1 cellular context compared by ENCODE assay signal in genomic region chr13:113423225-113424170, GRCh38.
TF ChIP-seq lines count a peak whose summit lies in the region.

No MANE protein-coding gene starts in this region.

TF ChIP-seq in H1, 55 proteins besides CTCF, POLR2A, EP300 and RAD21:
- TF ChIP-seq SP1 (IDR thresholded peaks at IDR 0.05; ENCODE audit: low read depth, low read length) (no peak), TAF7 (optimal IDR thresholded peaks at IDR 0.05; ENCODE audit: borderline replicate concordance, low read depth, low read length) (no peak)
